In genomic region chr11:129265125-129265788, GRCh38 we compare ENCODE assay signal across 14 cellular contexts.
"Had no signal": no experiment of that assay in that cellular context is flagged by ENCODE, and none has a peak within 500 bp of the region (broad histone marks: within the 10 kb centered on the region; RNA-seq: fewer than 3 reads in every experiment).

No MANE protein-coding gene starts in this region.

- DNase-seq: activated CD4-positive, alpha-beta memory T cell treated with anti-CD3 and anti-CD28 coated beads for 36 hours; activated naive CD4-positive, alpha-beta T cell; colonic mucosa; foreskin keratinocyte; heart left ventricle; stimulated activated CD4-positive, alpha-beta T cell treated with anti-CD3 and anti-CD28 coated beads, Interleukin-15, amount 100 ng/mL, for 24 hours; stimulated activated CD4-positive, alpha-beta T cell treated with anti-CD3 and anti-CD28 coated beads, Interleukin-4, amount 100 ng/mL, for 24 hours; stomach had no signal

- H3K36me3 ChIP-seq: colonic mucosa, heart left ventricle, thoracic aorta had no signal

- H3K9me3 ChIP-seq: colonic mucosa, heart left ventricle, stomach, thoracic aorta had no signal

- FAIRE-seq: endothelial cell of umbilical vein, islet of Langerhans, urothelium cell line had no signal

- ATAC-seq: activated CD4-positive, CD25-positive, alpha-beta regulatory T cell treated with anti-CD3 and anti-CD28 coated beads, Interleukin-2, amount 50 U/mL, for 24 hours; foreskin keratinocyte; heart left ventricle; left lobe of liver had no signal

- H3K27ac ChIP-seq: colonic mucosa, foreskin keratinocyte, heart left ventricle, stomach, thoracic aorta had no signal

- H3K4me3 ChIP-seq: colonic mucosa, heart left ventricle, stomach, thoracic aorta had no signal

- H3K27me3 ChIP-seq: colonic mucosa, foreskin keratinocyte, heart left ventricle, stomach had no signal

- H3K4me1 ChIP-seq: colonic mucosa, foreskin keratinocyte had no signal
